ENCODE assay signal across 1 cellular context in genomic region chr9:128159784-128160602, GRCh38.
TF ChIP-seq lines count a peak whose summit lies in the region.

Gene BBLN, plus strand, starts transcription at chr9:128160265. Its CDS starts 143 bp downstream, at chr9:128160408.

TF ChIP-seq in K562, 482 proteins besides CTCF, POLR2A, EP300 and RAD21 (continued from another document and continues in another):
- TF ChIP-seq ATF4 (CRISPR knock-in tag; IDR thresholded peaks at IDR 0.05) (peak; percentile 56; the same call in 1 of the 2 replicates), SRSF1 (IDR thresholded peaks at IDR 0.05; ENCODE audit: low read depth, low read length) (0 out of 2 replicates have a peak, but pooled peaks have one; percentile 20), E2F6 (IDR thresholded peaks at IDR 0.05; ENCODE audit: borderline replicate concordance in 1 of 2, extremely low read depth in 1 of 2, insufficient read depth in 1 of 2, insufficient read length in 1 of 2, low read depth in 1 of 2, low read length in 1 of 2, poor library complexity in 1 of 2, severe bottlenecking in 1 of 2) (peak; percentile 36 to 60), ZNF23 (CRISPR knock-in tag; IDR thresholded peaks at IDR 0.05) (0 out of 2 replicates have a peak, but pooled peaks have one; percentile 55), ZNF184 (CRISPR knock-in tag; IDR thresholded peaks at IDR 0.05) (no peak), SFPQ (IDR thresholded peaks at IDR 0.05; ENCODE audit: low read depth, low read length) (no peak), PYGO2 (tag; IDR thresholded peaks at IDR 0.05) (peak; percentile 65; the same call in 1 of the 2 replicates), SREBF1 (IDR thresholded peaks at IDR 0.05; ENCODE audit: borderline replicate concordance, low read depth, low read length) (peak; percentile 85), ZBTB17 (CRISPR knock-in tag; IDR thresholded peaks at IDR 0.05) (peak; percentile 20), ZKSCAN1 (IDR thresholded peaks at IDR 0.05; ENCODE audit: low read depth, low read length) (peak; percentile 70; the same call in 1 of the 2 replicates), HDAC1 (IDR thresholded peaks at IDR 0.05) (peak in 1 of 2 experiments; percentile 30; a peak in 2 of 4 replicates), ZNF75A (CRISPR knock-in tag; IDR thresholded peaks at IDR 0.05) (peak; percentile 70), ZSCAN29 (IDR thresholded peaks at IDR 0.05) (peak; percentile 62; the same call in 1 of the 2 replicates), RBM14 (IDR thresholded peaks at IDR 0.05; ENCODE audit: borderline replicate concordance, insufficient read depth, low read depth, low read length) (no peak), ELF2 (CRISPR knock-in tag; IDR thresholded peaks at IDR 0.05) (peak; percentile 89), NFXL1 (CRISPR knock-in tag; IDR thresholded peaks at IDR 0.05) (0 out of 2 replicates have a peak, but pooled peaks have one; percentile 45), MEF2D (tag; conservative IDR thresholded peaks at IDR 0.05; ENCODE audit: low read depth) (peak; percentile 53; the same call in 1 of the 2 replicates), SMC3 (conservative IDR thresholded peaks at IDR 0.05; ENCODE audit: insufficient read depth, low read depth, low read length) (0 out of 2 replicates have a peak, but pooled peaks have one; percentile 12), TRIM24 (IDR thresholded peaks at IDR 0.05) (peak in 1 of 2 experiments; percentile 46; a peak in 2 of 4 replicates), FOXJ2 (tag; IDR thresholded peaks at IDR 0.05) (peak; percentile 51; the same call in 1 of the 2 replicates), NKRF (IDR thresholded peaks at IDR 0.05; ENCODE audit: borderline replicate concordance) (peak; percentile 80; the same call in 1 of the 2 replicates), ZBTB9 (CRISPR knock-in tag; IDR thresholded peaks at IDR 0.05) (peak; percentile 87), RBBP5 (IDR thresholded peaks at IDR 0.05; ENCODE audit: borderline replicate concordance, insufficient read depth, low read length, poor library complexity, severe bottlenecking) (peak; percentile 95), DIDO1 (tag; IDR thresholded peaks at IDR 0.05; ENCODE audit: low read depth) (peak; percentile 42; the same call in 1 of the 2 replicates), CBX8 (IDR thresholded peaks at IDR 0.05; ENCODE audit: borderline replicate concordance, extremely low read depth, low read depth, low read length, poor library complexity, severe bottlenecking) (no peak), CTBP1 (IDR thresholded peaks at IDR 0.05; ENCODE audit: borderline replicate concordance) (no peak), ZBTB2 (IDR thresholded peaks at IDR 0.05) (peak; percentile 81; the same call in 1 of the 2 replicates), TAF7 (tag; IDR thresholded peaks at IDR 0.05) (peak; percentile 82; the same call in 1 of the 2 replicates), AFF1 (IDR thresholded peaks at IDR 0.05; ENCODE audit: low read depth in 1 of 2, partially characterized antibody in 2 of 2) (peak in 1 of 2 experiments; percentile 89), HNRNPL (IDR thresholded peaks at IDR 0.05; ENCODE audit: low read depth, low read length) (peak; percentile 47; the same call in 1 of the 2 replicates), ZNF586 (CRISPR knock-in tag; conservative IDR thresholded peaks at IDR 0.05) (peak; percentile 5), THAP12 (CRISPR knock-in tag; IDR thresholded peaks at IDR 0.05) (peak; percentile 92), HDAC8 (tag; IDR thresholded peaks at IDR 0.05) (0 out of 2 replicates have a peak, but pooled peaks have one; percentile 56), GABPB2 (CRISPR knock-in tag; conservative IDR thresholded peaks at IDR 0.05) (0 out of 2 replicates have a peak, but pooled peaks have one; percentile 42), HOXB6 (CRISPR knock-in tag; IDR thresholded peaks at IDR 0.05; ENCODE audit: borderline replicate concordance) (0 out of 2 replicates have a peak, but pooled peaks have one; percentile 57), ID3 (CRISPR knock-in tag; IDR thresholded peaks at IDR 0.05) (no peak), ID3 (tag; IDR thresholded peaks at IDR 0.05) (peak; percentile 64; the same call in 1 of the 2 replicates), HDAC6 (IDR thresholded peaks at IDR 0.05; ENCODE audit: low read depth, low read length) (peak; percentile 26; the same call in 1 of the 2 replicates), FIP1L1 (IDR thresholded peaks at IDR 0.05; ENCODE audit: low read depth, low read length, poor library complexity, severe bottlenecking) (peak; percentile 96)
